ENCODE assay signal across 7 cellular contexts in the genomic region with DNA sequence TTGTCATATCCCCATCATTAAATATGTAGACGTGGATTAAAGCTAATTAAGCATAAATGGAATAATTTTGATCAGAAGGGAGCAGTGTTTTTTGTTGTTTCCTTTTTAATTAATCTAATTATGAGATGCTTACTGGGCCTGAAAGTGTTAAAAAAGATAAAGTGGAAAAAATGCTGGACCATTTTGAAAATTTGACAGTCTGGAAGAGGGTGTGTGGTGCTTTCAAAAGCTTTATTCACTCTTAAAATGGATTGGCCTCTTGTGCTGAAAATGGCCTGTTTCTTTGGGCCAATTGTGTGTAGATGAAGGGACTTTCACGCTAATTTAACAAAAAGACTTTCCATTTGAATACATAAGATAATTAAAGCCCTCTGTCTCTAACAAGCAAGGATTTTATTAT. TPM values are rescaled to one million over a fixed set of nuclear protein-coding genes. Genes with fewer than 3 reads are reported as not detected.
DNase-seq lines count a peak whose midpoint lies in the region; ATAC-seq and TF ChIP-seq lines count a peak whose summit lies in the region.

No MANE protein-coding gene starts in this region.

- DNase-seq in HFFc6 (no peak), GDM1 (lab: John Stamatoyannopoulos, UW) (no peak), NCI-H1417 (lab: John Stamatoyannopoulos, UW) (no peak)
- DNase-seq in activated CD8-positive, alpha-beta T cell treated with anti-CD3 and anti-CD28 coated beads, Interleukin-2, amount 10 ng/mL, durations not matched to agents 7 days and 5 days: no peak
- DNase-seq in stimulated activated CD4-positive, alpha-beta T cell treated with anti-CD3 and anti-CD28 coated beads, Interleukin-4, amount 100 ng/mL, for 4 hours: no peak

- CTCF ChIA-PET in activated CD8-positive, alpha-beta T cell treated with anti-CD3 and anti-CD28 coated beads, Interleukin-2, amount 10 ng/mL, durations not matched to agents 7 days and 5 days (lab: Charles Lee): interaction anchor here (0.8 to 4.4 kb wide), 10 partner anchors 14 to 258 kb away, joined by 3 to 35 read pairs (median 5); no protein-coding TSS in a partner anchor

- peak overlapping the region; percentile 87 for H3K27ac Mint-ChIP-seq in HFFc6
- H3K27ac Mint-ChIP-seq in activated CD8-positive, alpha-beta T cell treated with anti-CD3 and anti-CD28 coated beads, Interleukin-2, amount 10 ng/mL, durations not matched to agents 7 days and 5 days: peak overlapping the region; percentile 91
- H3K27ac Mint-ChIP-seq in stimulated activated memory B cell treated with anti-CD40 and anti-IgM and Interleukin-4, amounts not matched to agents 10 μg/mL and 1 μg/mL and 100 μg/mL, for 72 hours: peak overlapping the region; percentile 78

- no peaks in the 10 kb centered on the region for H3K27me3 ChIP-seq in iPS-15b (ENCODE audit: control insufficient read depth, insufficient read depth, low read length)

- ATAC-seq in activated CD8-positive, alpha-beta T cell treated with anti-CD3 and anti-CD28 coated beads, Interleukin-2, amount 10 ng/mL, durations not matched to agents 7 days and 5 days: no peak
- ATAC-seq in stimulated activated memory B cell treated with anti-CD40 and anti-IgM and Interleukin-4, amounts not matched to agents 10 μg/mL and 1 μg/mL and 100 μg/mL, for 72 hours: no peak

- peaks cover 70% of the 10 kb centered on the region for H3K4me1 Mint-ChIP-seq in HFFc6 (ENCODE audit: low read depth)
- peaks cover 59% of the 10 kb centered on the region for H3K4me1 Mint-ChIP-seq in activated CD8-positive, alpha-beta T cell treated with anti-CD3 and anti-CD28 coated beads, Interleukin-2, amount 10 ng/mL, durations not matched to agents 7 days and 5 days (ENCODE audit: low read depth)
- peaks cover 69% of the 10 kb centered on the region for H3K4me1 Mint-ChIP-seq in stimulated activated memory B cell treated with anti-CD40 and anti-IgM and Interleukin-4, amounts not matched to agents 10 μg/mL and 1 μg/mL and 100 μg/mL, for 72 hours

- POLR2A ChIA-PET in activated CD8-positive, alpha-beta T cell treated with anti-CD3 and anti-CD28 coated beads, Interleukin-2, amount 10 ng/mL, durations not matched to agents 7 days and 5 days (lab: Charles Lee): interaction anchor here (0.6 to 5.2 kb wide), 12 partner anchors 8 to 913 kb away, joined by 3 to 68 read pairs (median 4); a partner anchor contains a TSS

- H3K9ac ChIP-seq in iPS-15b (ENCODE audit: low read depth, low read length): peak overlapping the region; percentile 98

- H3K4me1 ChIP-seq in iPS-15b (ENCODE audit: control insufficient read depth, insufficient read depth, low read length): peaks cover 38% of the 10 kb centered on the region

- H3K36me3 Mint-ChIP-seq in HFFc6 (ENCODE audit: low read depth): peaks cover 16% of the 10 kb centered on the region
- peaks cover 31% of the 10 kb centered on the region for H3K36me3 Mint-ChIP-seq in activated CD8-positive, alpha-beta T cell treated with anti-CD3 and anti-CD28 coated beads, Interleukin-2, amount 10 ng/mL, durations not matched to agents 7 days and 5 days (ENCODE audit: low read depth)
- H3K36me3 Mint-ChIP-seq in stimulated activated memory B cell treated with anti-CD40 and anti-IgM and Interleukin-4, amounts not matched to agents 10 μg/mL and 1 μg/mL and 100 μg/mL, for 72 hours: peaks cover 6% of the 10 kb centered on the region

- H3K27me3 Mint-ChIP-seq in HFFc6 (ENCODE audit: insufficient read depth): peaks cover 2% of the 10 kb centered on the region
- no peaks in the 10 kb centered on the region for H3K27me3 Mint-ChIP-seq in activated CD8-positive, alpha-beta T cell treated with anti-CD3 and anti-CD28 coated beads, Interleukin-2, amount 10 ng/mL, durations not matched to agents 7 days and 5 days (ENCODE audit: low read depth)
- no peaks in the 10 kb centered on the region for H3K27me3 Mint-ChIP-seq in stimulated activated memory B cell treated with anti-CD40 and anti-IgM and Interleukin-4, amounts not matched to agents 10 μg/mL and 1 μg/mL and 100 μg/mL, for 72 hours

- H3K4me3 Mint-ChIP-seq in HFFc6: peak overlapping the region; percentile 91
- peak overlapping the region; percentile 94 for H3K4me3 Mint-ChIP-seq in activated CD8-positive, alpha-beta T cell treated with anti-CD3 and anti-CD28 coated beads, Interleukin-2, amount 10 ng/mL, durations not matched to agents 7 days and 5 days
- peak overlapping the region; percentile 80 for H3K4me3 Mint-ChIP-seq in stimulated activated memory B cell treated with anti-CD40 and anti-IgM and Interleukin-4, amounts not matched to agents 10 μg/mL and 1 μg/mL and 100 μg/mL, for 72 hours

- H3K9me3 Mint-ChIP-seq in HFFc6: no peaks in the 10 kb centered on the region
- H3K9me3 Mint-ChIP-seq in activated CD8-positive, alpha-beta T cell treated with anti-CD3 and anti-CD28 coated beads, Interleukin-2, amount 10 ng/mL, durations not matched to agents 7 days and 5 days (ENCODE audit: insufficient read depth): no peaks in the 10 kb centered on the region
- no peaks in the 10 kb centered on the region for H3K9me3 Mint-ChIP-seq in stimulated activated memory B cell treated with anti-CD40 and anti-IgM and Interleukin-4, amounts not matched to agents 10 μg/mL and 1 μg/mL and 100 μg/mL, for 72 hours

- no peaks in the 10 kb centered on the region for H3K36me3 ChIP-seq in iPS-15b (ENCODE audit: control insufficient read depth, insufficient read depth, low read length)

- no peaks in the 10 kb centered on the region for H3K9me3 ChIP-seq in iPS-15b (ENCODE audit: control insufficient read depth, insufficient read depth, low read length)

- no peak for TF ChIP-seq CTCF in HFFc6 (IDR thresholded peaks at IDR 0.05)

- peak overlapping the region; percentile 84 for H3K4me3 ChIP-seq in iPS-15b (ENCODE audit: low read depth, low read length)

RNA-seq across cellular contexts. Expression of a gene that starts 1.8 kb away (rescaled TPM):
- total RNA-seq in HFFc6 (2021; fragmentation: NEBNext Ultra II Directional; extraction: Animal tissue kit (Norgen Biotek cat#: 25700)): 10 to 100 TPM; 30.8 to 36.3 (median 34.3) TPM
- total RNA-seq in activated CD8-positive, alpha-beta T cell treated with anti-CD3 and anti-CD28 coated beads, Interleukin-2, amount 10 ng/mL, durations not matched to agents 7 days and 5 days: 10 to 100 TPM; 62.9 to 63.3 TPM
